ENCODE assay signal across 28 cellular contexts in the genomic region with DNA sequence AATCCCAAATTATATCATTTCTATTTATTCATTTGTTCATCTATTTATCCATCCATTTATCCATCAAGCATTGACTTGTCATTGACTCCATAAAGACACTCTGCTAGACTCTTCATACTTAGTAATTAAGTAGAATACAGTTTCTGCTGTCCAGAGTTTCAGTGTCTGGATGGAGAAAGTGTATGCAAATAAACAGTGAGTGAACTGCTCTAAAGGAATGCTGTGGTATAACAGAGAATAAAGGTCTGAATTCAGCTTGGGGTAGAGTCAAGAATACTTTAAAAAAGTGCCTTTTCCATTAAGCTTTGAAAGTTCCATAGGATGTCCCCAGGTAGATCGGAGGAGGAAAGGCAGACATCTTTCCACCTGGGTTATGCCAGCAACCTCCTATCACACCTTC.
"Had no signal": no experiment of that assay in that cellular context is flagged by ENCODE, and none has a peak within 500 bp of the region (broad histone marks: within the 10 kb centered on the region; RNA-seq: fewer than 3 reads in every experiment).

No MANE protein-coding gene starts in this region.

- H3K4me3 Mint-ChIP-seq: stimulated activated effector memory CD8-positive, alpha-beta T cell treated with anti-CD3 and anti-CD28 coated beads, Interleukin-12 subunit alpha, Interleukin-12 subunit beta, amount 100 ng/mL, for 72 hours; stimulated activated memory B cell treated with anti-CD40 and anti-IgM and Interleukin-4, amounts not matched to agents 10 μg/mL and 1 μg/mL and 100 μg/mL, for 72 hours; stimulated activated naive B cell treated with anti-CD40 and anti-IgM and Interleukin-4, amounts not matched to agents 10 μg/mL and 1 μg/mL and 100 μg/mL, for 72 hours; stimulated activated naive CD8-positive, alpha-beta T cell treated with anti-CD3 and anti-CD28 coated beads, Interleukin-15, amount 100 ng/mL, for 72 hours; stimulated activated naive CD8-positive, alpha-beta T cell treated with anti-CD3 and anti-CD28 coated beads, Interleukin-15, Interleukin-2, amounts not matched to agents 100 ng/mL and 50 ng/mL, for 24 hours; type B pancreatic cell had no signal

- H3K36me3 ChIP-seq: stomach, suprapubic skin, thoracic aorta, thyroid gland, tibial artery, tibial nerve, transverse colon, upper lobe of left lung, upper lobe of right lung, uterus, vagina had no signal

- H3K9me3 ChIP-seq: suprapubic skin, testis, thoracic aorta, thyroid gland, tibial artery, transverse colon, upper lobe of left lung, upper lobe of right lung, uterus, vagina had no signal

- FAIRE-seq: urothelium cell line had no signal

- H3K27me3 Mint-ChIP-seq: stimulated activated memory B cell treated with anti-CD40 and anti-IgM and Interleukin-4, amounts not matched to agents 10 μg/mL and 1 μg/mL and 100 μg/mL, for 72 hours; stimulated activated naive CD8-positive, alpha-beta T cell treated with anti-CD3 and anti-CD28 coated beads, Interleukin-15, amount 100 ng/mL, for 72 hours; type B pancreatic cell had no signal

- H3K27me3 ChIP-seq: stomach, suprapubic skin, testis, thyroid gland, tibial artery, tibial nerve, transverse colon, upper lobe of left lung, upper lobe of right lung, uterus, vagina had no signal

- H3K4me3 ChIP-seq: stomach, suprapubic skin, testis, thoracic aorta, thyroid gland, tibial artery, tibial nerve, transverse colon, upper lobe of left lung, upper lobe of right lung, uterus, vagina had no signal

- H3K36me3 Mint-ChIP-seq: stimulated activated effector memory CD8-positive, alpha-beta T cell treated with anti-CD3 and anti-CD28 coated beads, Interleukin-12 subunit alpha, Interleukin-12 subunit beta, amount 100 ng/mL, for 72 hours; stimulated activated memory B cell treated with anti-CD40 and anti-IgM and Interleukin-4, amounts not matched to agents 10 μg/mL and 1 μg/mL and 100 μg/mL, for 72 hours; stimulated activated naive B cell treated with anti-CD40 and anti-IgM and Interleukin-4, amounts not matched to agents 10 μg/mL and 1 μg/mL and 100 μg/mL, for 72 hours; type B pancreatic cell had no signal

- H3K27ac Mint-ChIP-seq: stimulated activated effector memory CD8-positive, alpha-beta T cell treated with anti-CD3 and anti-CD28 coated beads, Interleukin-12 subunit alpha, Interleukin-12 subunit beta, amount 100 ng/mL, for 72 hours; stimulated activated memory B cell treated with anti-CD40 and anti-IgM and Interleukin-4, amounts not matched to agents 10 μg/mL and 1 μg/mL and 100 μg/mL, for 72 hours; stimulated activated naive B cell treated with anti-CD40 and anti-IgM and Interleukin-4, amounts not matched to agents 10 μg/mL and 1 μg/mL and 100 μg/mL, for 72 hours; stimulated activated naive CD8-positive, alpha-beta T cell treated with anti-CD3 and anti-CD28 coated beads, Interleukin-15, amount 100 ng/mL, for 72 hours; stimulated activated naive CD8-positive, alpha-beta T cell treated with anti-CD3 and anti-CD28 coated beads, Interleukin-15, Interleukin-2, amounts not matched to agents 100 ng/mL and 50 ng/mL, for 24 hours; type B pancreatic cell had no signal

- DNase-seq: stimulated activated CD4-positive, alpha-beta T cell treated with anti-CD3 and anti-CD28 coated beads, Interleukin-2, amount 100 ng/mL, for 48 hours; stimulated activated CD4-positive, alpha-beta T cell treated with anti-CD3 and anti-CD28 coated beads, Interleukin-4, amount 100 ng/mL, for 1 hour; stimulated activated CD4-positive, alpha-beta T cell treated with anti-CD3 and anti-CD28 coated beads, Interleukin-4, amount 100 ng/mL, for 24 hours; stimulated activated CD4-positive, alpha-beta T cell treated with anti-CD3 and anti-CD28 coated beads, Interleukin-4, amount 100 ng/mL, for 4 hours; stimulated activated CD8-positive, alpha-beta memory T cell treated with anti-CD3 and anti-CD28 coated beads, Interleukin-4, amount 100 ng/mL, for 48 hours; stimulated activated naive B cell treated with anti-CD40 and anti-IgM and Interleukin-4, amounts not matched to agents 10 μg/mL and 1 μg/mL and 100 μg/mL, for 72 hours; stimulated activated naive CD4-positive, alpha-beta T cell; stimulated activated naive CD4-positive, alpha-beta T cell treated with Interleukin-2 at 50 U/mL for 16 hours; stimulated activated naive CD8-positive, alpha-beta T cell treated with anti-CD3 and anti-CD28 coated beads, Interleukin-15, amount 100 ng/mL, for 72 hours; stimulated activated naive CD8-positive, alpha-beta T cell treated with anti-CD3 and anti-CD28 coated beads, Interleukin-15, Interleukin-2, amounts not matched to agents 100 U/mL and 50 U/mL, for 24 hours; stomach; substantia nigra; testis; thyroid gland; tibial artery; transverse colon; upper lobe of left lung; upper lobe of right lung; uterus had no signal

- H3K4me1 ChIP-seq: stomach, suprapubic skin, testis, thyroid gland, tibial artery, tibial nerve, transverse colon, upper lobe of left lung, upper lobe of right lung, uterus had no signal

- H3K27ac ChIP-seq: stomach, suprapubic skin, testis, thoracic aorta, thyroid gland, tibial artery, tibial nerve, transverse colon, upper lobe of left lung, upper lobe of right lung, uterus, vagina had no signal

- H3K9me3 Mint-ChIP-seq: stimulated activated effector memory CD8-positive, alpha-beta T cell treated with anti-CD3 and anti-CD28 coated beads, Interleukin-12 subunit alpha, Interleukin-12 subunit beta, amount 100 ng/mL, for 72 hours; stimulated activated memory B cell treated with anti-CD40 and anti-IgM and Interleukin-4, amounts not matched to agents 10 μg/mL and 1 μg/mL and 100 μg/mL, for 72 hours; stimulated activated naive CD8-positive, alpha-beta T cell treated with anti-CD3 and anti-CD28 coated beads, Interleukin-15, amount 100 ng/mL, for 72 hours; stimulated activated naive CD8-positive, alpha-beta T cell treated with anti-CD3 and anti-CD28 coated beads, Interleukin-15, Interleukin-2, amounts not matched to agents 100 ng/mL and 50 ng/mL, for 24 hours; type B pancreatic cell had no signal

- H3K4me1 Mint-ChIP-seq: stimulated activated effector memory CD8-positive, alpha-beta T cell treated with anti-CD3 and anti-CD28 coated beads, Interleukin-12 subunit alpha, Interleukin-12 subunit beta, amount 100 ng/mL, for 72 hours; stimulated activated memory B cell treated with anti-CD40 and anti-IgM and Interleukin-4, amounts not matched to agents 10 μg/mL and 1 μg/mL and 100 μg/mL, for 72 hours; stimulated activated naive B cell treated with anti-CD40 and anti-IgM and Interleukin-4, amounts not matched to agents 10 μg/mL and 1 μg/mL and 100 μg/mL, for 72 hours; stimulated activated naive CD8-positive, alpha-beta T cell treated with anti-CD3 and anti-CD28 coated beads, Interleukin-15, amount 100 ng/mL, for 72 hours had no signal

- ATAC-seq: stimulated activated effector memory CD8-positive, alpha-beta T cell treated with anti-CD3 and anti-CD28 coated beads, Interleukin-12 subunit alpha, Interleukin-12 subunit beta, amount 100 ng/mL, for 72 hours; stimulated activated naive B cell treated with anti-CD40 and anti-IgM and Interleukin-4, amounts not matched to agents 10 μg/mL and 1 μg/mL and 100 μg/mL, for 72 hours; stimulated activated naive CD8-positive, alpha-beta T cell treated with anti-CD3 and anti-CD28 coated beads, Interleukin-15, amount 100 ng/mL, for 72 hours; stimulated activated naive CD8-positive, alpha-beta T cell treated with anti-CD3 and anti-CD28 coated beads, Interleukin-15, Interleukin-2, amounts not matched to agents 100 U/mL and 50 U/mL, for 24 hours; upper lobe of right lung had no signal
